15 cellular contexts compared by ENCODE assay signal in genomic region chr6:34583461-34583860, GRCh38. TPM values are rescaled to one million over a fixed set of nuclear protein-coding genes. Genes with fewer than 3 reads are reported as not detected.
A peak's percentile ranks its signal among the peaks of the same experiment; 100 is the strongest.
DNase-seq lines count a peak whose midpoint lies in the region; ATAC-seq and TF ChIP-seq lines count a peak whose summit lies in the region.
"Had no signal": no experiment of that assay in that cellular context is flagged by ENCODE, and none has a peak within 500 bp of the region (broad histone marks: within the 10 kb centered on the region; RNA-seq: fewer than 3 reads in every experiment).

No MANE protein-coding gene starts in this region.

- no peaks in the 10 kb centered on the region for H3K27me3 Mint-ChIP-seq in activated CD4-positive, alpha-beta T cell treated with anti-CD3 and anti-CD28 coated beads for 36 hours
- H3K27me3 Mint-ChIP-seq in T-helper 17 cell: no peaks in the 10 kb centered on the region

- H3K9me3 Mint-ChIP-seq in activated CD4-positive, alpha-beta T cell treated with anti-CD3 and anti-CD28 coated beads for 36 hours (ENCODE audit: low read depth): no peaks in the 10 kb centered on the region

- no peak overlapping the region for H3K27ac Mint-ChIP-seq in activated CD4-positive, alpha-beta T cell treated with anti-CD3 and anti-CD28 coated beads for 36 hours
- H3K27ac Mint-ChIP-seq in T-helper 17 cell: peak overlapping the region; percentile 84

- intact Hi-C loops in activated CD4-positive, alpha-beta T cell treated with anti-CD3 and anti-CD28 coated beads for 36 hours (cut with DNase I, micrococcal nuclease): loop anchor here in 1 of 2 experiments (1.0 kb wide), 1 partner anchor 123 kb away; no protein-coding TSS in a partner anchor

- H3K4me3 ChIP-seq in choroid plexus epithelial cell (ENCODE audit: low read depth, low read length): no peak overlapping the region
- H3K4me3 ChIP-seq: testis had no signal

- no peaks in the 10 kb centered on the region for H3K9me3 ChIP-seq in T-helper 17 cell (ENCODE audit: control insufficient read depth, low read length, poor library complexity, severe bottlenecking)
- H3K9me3 ChIP-seq: testis had no signal

- H3K36me3 Mint-ChIP-seq in activated CD4-positive, alpha-beta T cell treated with anti-CD3 and anti-CD28 coated beads for 36 hours (ENCODE audit: low read depth): no peaks in the 10 kb centered on the region
- H3K36me3 Mint-ChIP-seq in T-helper 17 cell (ENCODE audit: low read depth): no peaks in the 10 kb centered on the region

- peak; percentile 47 for DNase-seq in activated CD4-positive, alpha-beta T cell treated with anti-CD3 and anti-CD28 coated beads for 36 hours
- DNase-seq in activated CD4-positive, alpha-beta T cell treated with anti-CD3 and anti-CD28 coated beads for 1 hour: no peak
- DNase-seq in T-helper 17 cell (no peak), choroid plexus epithelial cell (ENCODE audit: low read depth) (no peak), NOMO-1 treated with dmso at 0.1 percent for 144 hours (lab: John Stamatoyannopoulos, UW; ENCODE audit: unreplicated experiment) (no peak), NCI-H1417 (lab: John Stamatoyannopoulos, UW) (no peak), HT-29 (ENCODE audit: low spot score) (no peak)
- DNase-seq in stimulated activated CD8-positive, alpha-beta memory T cell treated with anti-CD3 and anti-CD28 coated beads, Interleukin-4, amount 100 ng/mL, for 48 hours: peak; percentile 28
- DNase-seq: activated T-cell treated with anti-CD3 and anti-CD28 coated beads for 4 hours, caudate nucleus, DMS53, MV-4-11, NCI-H2227 treated with DMSO at 0.1 percent for 48 hours, testis had no signal

- CTCF ChIA-PET in activated CD4-positive, alpha-beta T cell treated with anti-CD3 and anti-CD28 coated beads for 36 hours (lab: Charles Lee): interaction anchor here (0.9 kb wide), 1 partner anchor 25 kb away, joined by 3 read pairs; no protein-coding TSS in a partner anchor

- TF ChIP-seq CTCF in choroid plexus epithelial cell (conservative IDR thresholded peaks at IDR 0.05; ENCODE audit: low read depth, low read length): peak; percentile 28

- H3K4me1 Mint-ChIP-seq in activated CD4-positive, alpha-beta T cell treated with anti-CD3 and anti-CD28 coated beads for 36 hours: no peaks in the 10 kb centered on the region
- peaks cover 16% of the 10 kb centered on the region for H3K4me1 Mint-ChIP-seq in T-helper 17 cell

- POLR2A ChIA-PET in activated CD4-positive, alpha-beta T cell treated with anti-CD3 and anti-CD28 coated beads for 36 hours (lab: Charles Lee): no interaction called here

- H3K4me3 Mint-ChIP-seq in activated CD4-positive, alpha-beta T cell treated with anti-CD3 and anti-CD28 coated beads for 36 hours: no peak overlapping the region
- no peak overlapping the region for H3K4me3 Mint-ChIP-seq in T-helper 17 cell

- no peak for ATAC-seq in activated CD4-positive, alpha-beta T cell treated with anti-CD3 and anti-CD28 coated beads for 36 hours
- peak; percentile 48 for ATAC-seq in T-helper 17 cell

RNA-seq across cellular contexts. Expression of gene SPDEF, which starts 27.3 kb away (rescaled TPM):
- total RNA-seq in activated CD4-positive, alpha-beta T cell treated with anti-CD3 and anti-CD28 coated beads for 36 hours: under 1 TPM in 1 of 2 experiments, not detected in 1; 0.18 TPM
- under 1 TPM; 0.23 to 0.35 TPM for total RNA-seq in T-helper 17 cell
- 55.1 and 59.6 TPM in 2 replicates for total RNA-seq in HT-29 (2014; rRNA removed; shearing (Covaris generic))
- total RNA-seq: A172 had no signal

Comparison
In these comparisons a context has a peak if more than half of its experiments do, and no peak if none do; other contexts are left out.
1. DNase-seq: peak in activated CD4-positive, alpha-beta T cell treated with anti-CD3 and anti-CD28 coated beads for 36 hours (single experiment) and stimulated activated CD8-positive, alpha-beta memory T cell treated with anti-CD3 and anti-CD28 coated beads, Interleukin-4, amount 100 ng/mL, for 48 hours (single experiment); none in activated CD4-positive, alpha-beta T cell treated with anti-CD3 and anti-CD28 coated beads for 1 hour (single experiment), T-helper 17 cell (0 of 3), choroid plexus epithelial cell (single experiment), NOMO-1 treated with dmso at 0.1 percent for 144 hours (single experiment), NCI-H1417 (0 of 3) and HT-29 (single experiment).
2. RNA of gene SPDEF, which starts 27.3 kb away (total RNA-seq): 55.1 to 59.6 TPM in HT-29; 0.23 to 0.35 TPM in T-helper 17 cell and 0.18 TPM in activated CD4-positive, alpha-beta T cell treated with anti-CD3 and anti-CD28 coated beads for 36 hours; every median in the first group is over 10 times any median in the second.